8 cellular contexts compared by ENCODE assay signal in the genomic region with DNA sequence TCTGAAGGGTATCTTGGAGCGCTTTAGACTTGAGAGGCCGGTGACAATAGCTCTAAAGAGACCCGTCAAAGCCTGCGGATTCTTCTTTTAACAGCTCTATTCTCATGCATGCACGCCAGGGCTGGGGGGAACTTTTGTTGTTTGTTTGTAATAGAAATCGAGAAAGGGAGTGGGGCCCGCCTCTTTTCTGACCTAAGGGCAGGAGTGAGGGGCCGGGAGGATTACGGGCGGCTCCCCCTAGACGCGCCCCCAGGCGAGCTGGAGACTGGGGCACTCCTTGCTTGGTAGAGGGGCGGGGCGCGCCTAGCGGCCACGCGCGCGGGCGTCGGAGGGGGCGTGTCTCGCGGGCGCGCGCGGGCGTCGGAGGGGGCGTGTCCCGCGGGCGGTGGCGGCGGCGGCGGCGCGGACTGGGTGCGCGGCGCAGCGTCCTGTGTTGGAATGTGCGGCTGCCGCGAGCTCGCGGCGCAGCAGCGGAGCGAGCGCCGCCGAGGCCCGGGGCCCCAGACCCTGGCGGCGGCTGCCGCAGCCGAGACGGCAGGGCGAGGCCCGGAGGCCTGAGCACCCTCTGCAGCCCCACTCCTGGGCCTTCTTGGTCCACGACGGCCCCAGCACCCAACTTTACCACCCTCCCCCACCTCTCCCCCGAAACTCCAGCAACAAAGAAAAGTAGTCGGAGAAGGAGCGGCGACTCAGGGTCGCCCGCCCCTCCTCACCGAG. TPM values are rescaled to one million over a fixed set of nuclear protein-coding genes. Genes with fewer than 3 reads are reported as not detected.
DNase-seq lines count a peak whose midpoint lies in the region; ATAC-seq and TF ChIP-seq lines count a peak whose summit lies in the region.

A gene with protein sequence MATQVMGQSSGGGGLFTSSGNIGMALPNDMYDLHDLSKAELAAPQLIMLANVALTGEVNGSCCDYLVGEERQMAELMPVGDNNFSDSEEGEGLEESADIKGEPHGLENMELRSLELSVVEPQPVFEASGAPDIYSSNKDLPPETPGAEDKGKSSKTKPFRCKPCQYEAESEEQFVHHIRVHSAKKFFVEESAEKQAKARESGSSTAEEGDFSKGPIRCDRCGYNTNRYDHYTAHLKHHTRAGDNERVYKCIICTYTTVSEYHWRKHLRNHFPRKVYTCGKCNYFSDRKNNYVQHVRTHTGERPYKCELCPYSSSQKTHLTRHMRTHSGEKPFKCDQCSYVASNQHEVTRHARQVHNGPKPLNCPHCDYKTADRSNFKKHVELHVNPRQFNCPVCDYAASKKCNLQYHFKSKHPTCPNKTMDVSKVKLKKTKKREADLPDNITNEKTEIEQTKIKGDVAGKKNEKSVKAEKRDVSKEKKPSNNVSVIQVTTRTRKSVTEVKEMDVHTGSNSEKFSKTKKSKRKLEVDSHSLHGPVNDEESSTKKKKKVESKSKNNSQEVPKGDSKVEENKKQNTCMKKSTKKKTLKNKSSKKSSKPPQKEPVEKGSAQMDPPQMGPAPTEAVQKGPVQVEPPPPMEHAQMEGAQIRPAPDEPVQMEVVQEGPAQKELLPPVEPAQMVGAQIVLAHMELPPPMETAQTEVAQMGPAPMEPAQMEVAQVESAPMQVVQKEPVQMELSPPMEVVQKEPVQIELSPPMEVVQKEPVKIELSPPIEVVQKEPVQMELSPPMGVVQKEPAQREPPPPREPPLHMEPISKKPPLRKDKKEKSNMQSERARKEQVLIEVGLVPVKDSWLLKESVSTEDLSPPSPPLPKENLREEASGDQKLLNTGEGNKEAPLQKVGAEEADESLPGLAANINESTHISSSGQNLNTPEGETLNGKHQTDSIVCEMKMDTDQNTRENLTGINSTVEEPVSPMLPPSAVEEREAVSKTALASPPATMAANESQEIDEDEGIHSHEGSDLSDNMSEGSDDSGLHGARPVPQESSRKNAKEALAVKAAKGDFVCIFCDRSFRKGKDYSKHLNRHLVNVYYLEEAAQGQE (plus strand): TSS at position 412 of the 717 bp plus-strand sequence. CDS start 2,739 bp downstream, outside the sequence.

- peak; percentile 74 to 88 (median 83) for DNase-seq in CD8-positive, alpha-beta memory T cell
- DNase-seq in RPMI8226 (peak; percentile 78), fibroblast of pulmonary artery (ENCODE audit: low read depth) (peak; percentile 67)
- peak; percentile 77 for DNase-seq in activated T-helper 9 cell treated with anti-CD3 and anti-CD28 coated beads, Interleukin-2, amount 50 U/mL, for 16 hours (ENCODE audit: low read depth)
- peak; percentile 70 for DNase-seq in stimulated activated naive CD4-positive, alpha-beta T cell treated with Interleukin-2 at 50 U/mL for 16 hours (lab: John Stamatoyannopoulos, UW)

- H3K9me3 ChIP-seq in CD8-positive, alpha-beta memory T cell (ENCODE audit: low read length) = no peaks in the 10 kb centered on the region

- peaks cover 40% of the 10 kb centered on the region for H3K4me1 ChIP-seq in CD8-positive, alpha-beta memory T cell (ENCODE audit: insufficient read depth, low read length)

- TF ChIP-seq CTCF in fibroblast of pulmonary artery (IDR thresholded peaks at IDR 0.05; ENCODE audit: low read length, missing control alignments) (no peak), nephron (IDR thresholded peaks at IDR 0.05; ENCODE audit: unreplicated experiment in 3 of 3) (no peak)

- POLR2A ChIA-PET in CD8-positive, alpha-beta memory T cell (lab: Charles Lee) = interaction anchor here (0.6 to 4.3 kb wide), 6 partner anchors 10 to 1476 kb away, joined by 3 to 107 read pairs (median 8); a partner anchor contains a TSS

- H3K27me3 Mint-ChIP-seq in CD8-positive, alpha-beta memory T cell = peaks cover 0 to 5% of the 10 kb centered on the region in 2 donors
- H3K27me3 Mint-ChIP-seq in nephron (ENCODE audit: low read depth) = peaks cover 5% of the 10 kb centered on the region

- CTCF ChIA-PET in CD8-positive, alpha-beta memory T cell (lab: Charles Lee) = interaction anchor here (0.7 to 3.9 kb wide), 9 partner anchors 13 to 960 kb away, joined by 3 to 51 read pairs (median 4); a partner anchor contains a TSS

- H3K36me3 Mint-ChIP-seq in CD8-positive, alpha-beta memory T cell = peaks cover 0 to 23% (median 3%) of the 10 kb centered on the region in 3 donors
- peaks cover 13% of the 10 kb centered on the region for H3K36me3 Mint-ChIP-seq in nephron (ENCODE audit: low read depth)

- peak within 1 kb of the TSS; percentile 89 to 96 (median 93) for H3K4me3 Mint-ChIP-seq in CD8-positive, alpha-beta memory T cell
- H3K4me3 Mint-ChIP-seq in nephron = peak within 1 kb of the TSS; percentile 92 to 97 (median 93)

- peaks cover 41 to 49% (median 46%) of the 10 kb centered on the region in 3 donors for H3K4me1 Mint-ChIP-seq in CD8-positive, alpha-beta memory T cell
- H3K4me1 Mint-ChIP-seq in nephron = peaks cover 35% of the 10 kb centered on the region

- peak within 1 kb of the TSS; percentile 77 for H3K4me3 ChIP-seq in CD8-positive, alpha-beta memory T cell (ENCODE audit: low read length)
- peak within 1 kb of the TSS; percentile 89 for H3K4me3 ChIP-seq in fibroblast of pulmonary artery (replicated peaks; ENCODE audit: low read depth, low read length)

- peak within 1 kb of the TSS; percentile 79 to 95 (median 94) for H3K27ac Mint-ChIP-seq in CD8-positive, alpha-beta memory T cell
- H3K27ac Mint-ChIP-seq in nephron = peak within 1 kb of the TSS; percentile 76 to 99 (median 95)

- ATAC-seq in GM19372 (IDR thresholded peaks at IDR 0.05; ENCODE audit: low read depth, unreplicated experiment) (peak; percentile 47), HG03520 (IDR thresholded peaks at IDR 0.05; ENCODE audit: unreplicated experiment) (peak; percentile 51)

- no peaks in the 10 kb centered on the region for H3K9me3 Mint-ChIP-seq in CD8-positive, alpha-beta memory T cell
- H3K9me3 Mint-ChIP-seq in nephron = no peaks in the 10 kb centered on the region

- H3K36me3 ChIP-seq in CD8-positive, alpha-beta memory T cell (ENCODE audit: insufficient read depth, low read length) = no peaks in the 10 kb centered on the region

- no peaks in the 10 kb centered on the region for H3K27me3 ChIP-seq in CD8-positive, alpha-beta memory T cell (ENCODE audit: insufficient read depth, low read length, poor library complexity, severe bottlenecking)

- H3K27ac ChIP-seq in CD8-positive, alpha-beta memory T cell (ENCODE audit: low read depth, low read length) = peak within 1 kb of the TSS; percentile 81

RNA-seq across cellular contexts. Expression of the gene that starts here (rescaled TPM):
- total RNA-seq in CD8-positive, alpha-beta memory T cell = 10 to 100 TPM; 45.2 to 46.6 TPM
- polyA plus RNA-seq in CD8-positive, alpha-beta memory T cell = 177 TPM

Comparison
In these comparisons a context has a peak if more than half of its experiments do, and no peak if none do; other contexts are left out.
1. Peak in every context shown above with its lines: DNase-seq, ATAC-seq, H3K4me3 ChIP-seq and H3K27ac ChIP-seq.